1 cellular context compared by ENCODE assay signal in genomic region chr6:96897396-96898240, GRCh38.
TF ChIP-seq lines count a peak whose summit lies in the region.

Gene NDUFAF4, minus strand, starts transcription at chr6:96897891. Its CDS starts 90 bp downstream, at chr6:96897801.

TF ChIP-seq in IMR-90, 13 proteins besides CTCF, POLR2A, EP300 and RAD21 (continued from another document):
- TF ChIP-seq MAFK (IDR thresholded peaks at IDR 0.05; ENCODE audit: low read depth, low read length): no peak
- TF ChIP-seq CEBPB (IDR thresholded peaks at IDR 0.05; ENCODE audit: low read depth, low read length): no peak
